8 cellular contexts compared by ENCODE assay signal in genomic region chr3:156768390-156768789, GRCh38. TPM values are rescaled to one million over a fixed set of nuclear protein-coding genes. Genes with fewer than 3 reads are reported as not detected.
"Had no signal": no experiment of that assay in that cellular context is flagged by ENCODE, and none has a peak within 500 bp of the region (broad histone marks: within the 10 kb centered on the region; RNA-seq: fewer than 3 reads in every experiment).

No MANE protein-coding gene starts in this region.

- H3K4me2 ChIP-seq: KMS-11 had no signal

- FAIRE-seq: HepG2, HTR-8/SVneo had no signal

- DNase-seq: IMR-90, KBM-7, KG1 had no signal

- ATAC-seq: HepG2 had no signal

- H3K9ac ChIP-seq: KMS-11 had no signal

- H3K27ac ChIP-seq: HL-60, KMS-11 had no signal

RNA-seq across cellular contexts. Expression of gene LEKR1, which starts 57.8 kb away (rescaled TPM):
- total RNA-seq: HT1080 had no signal
